In genomic region chr10:111707066-111707465, GRCh38 we compare ENCODE assay signal across 20 cellular contexts.
"Had no signal": no experiment of that assay in that cellular context is flagged by ENCODE, and none has a peak within 500 bp of the region (broad histone marks: within the 10 kb centered on the region; RNA-seq: fewer than 3 reads in every experiment).

No MANE protein-coding gene starts in this region.

- H3K9me3 ChIP-seq: adrenal gland, body of pancreas, esophagus squamous epithelium, gastroesophageal sphincter, heart left ventricle, left ventricle myocardium inferior, mucosa of descending colon, testis had no signal

- H3K27me3 ChIP-seq: adrenal gland, body of pancreas, esophagus squamous epithelium, gastroesophageal sphincter, heart left ventricle, testis had no signal

- H3K36me3 ChIP-seq: adrenal gland, esophagus squamous epithelium, gastroesophageal sphincter, heart left ventricle, left ventricle myocardium inferior had no signal

- H3K4me1 ChIP-seq: adrenal gland, body of pancreas, esophagus squamous epithelium, gastroesophageal sphincter, heart left ventricle, left ventricle myocardium inferior, testis had no signal

- ATAC-seq: activated T-cell treated with anti-CD3 and anti-CD28 coated beads, Interleukin-2, amount 50 U/mL, for 72 hours; body of pancreas; effector memory CD8-positive, alpha-beta T cell; gastroesophageal sphincter; heart left ventricle; mucosa of descending colon; right cardiac atrium; stimulated activated naive CD8-positive, alpha-beta T cell treated with anti-CD3 and anti-CD28 coated beads, Interleukin-15, amount 100 ng/mL, for 72 hours had no signal

- H3K27ac ChIP-seq: adrenal gland, body of pancreas, esophagus squamous epithelium, gastroesophageal sphincter, heart left ventricle, left ventricle myocardium inferior, testis had no signal

- H3K4me3 ChIP-seq: adrenal gland, body of pancreas, esophagus squamous epithelium, gastroesophageal sphincter, heart left ventricle, left ventricle myocardium inferior, mucosa of descending colon, testis had no signal

- DNase-seq: activated CD4-positive, alpha-beta T cell treated with anti-CD3 and anti-CD28 coated beads, Interleukin-2, amount 50 U/mL, for 4 hours; activated gamma-delta T cell; activated T-cell treated with anti-CD3 and anti-CD28 coated beads, Interleukin-2, amount 50 U/mL, for 72 hours; adrenal gland; body of pancreas; effector memory CD8-positive, alpha-beta T cell; esophagus squamous epithelium; heart left ventricle; kidney; left ventricle myocardium inferior; mammary epithelial cell; mucosa of descending colon; naive B cell; right cardiac atrium; small intestine; stimulated activated CD4-positive, alpha-beta T cell treated with anti-CD3 and anti-CD28 coated beads, Interleukin-15, amount 100 ng/mL, for 24 hours; stimulated activated CD4-positive, alpha-beta T cell treated with anti-CD3 and anti-CD28 coated beads, Interleukin-2, amount 100 ng/mL, for 48 hours; stimulated activated naive CD8-positive, alpha-beta T cell treated with anti-CD3 and anti-CD28 coated beads, Interleukin-15, amount 100 ng/mL, for 72 hours; testis had no signal
